17 cellular contexts compared by ENCODE assay signal in the genomic region with DNA sequence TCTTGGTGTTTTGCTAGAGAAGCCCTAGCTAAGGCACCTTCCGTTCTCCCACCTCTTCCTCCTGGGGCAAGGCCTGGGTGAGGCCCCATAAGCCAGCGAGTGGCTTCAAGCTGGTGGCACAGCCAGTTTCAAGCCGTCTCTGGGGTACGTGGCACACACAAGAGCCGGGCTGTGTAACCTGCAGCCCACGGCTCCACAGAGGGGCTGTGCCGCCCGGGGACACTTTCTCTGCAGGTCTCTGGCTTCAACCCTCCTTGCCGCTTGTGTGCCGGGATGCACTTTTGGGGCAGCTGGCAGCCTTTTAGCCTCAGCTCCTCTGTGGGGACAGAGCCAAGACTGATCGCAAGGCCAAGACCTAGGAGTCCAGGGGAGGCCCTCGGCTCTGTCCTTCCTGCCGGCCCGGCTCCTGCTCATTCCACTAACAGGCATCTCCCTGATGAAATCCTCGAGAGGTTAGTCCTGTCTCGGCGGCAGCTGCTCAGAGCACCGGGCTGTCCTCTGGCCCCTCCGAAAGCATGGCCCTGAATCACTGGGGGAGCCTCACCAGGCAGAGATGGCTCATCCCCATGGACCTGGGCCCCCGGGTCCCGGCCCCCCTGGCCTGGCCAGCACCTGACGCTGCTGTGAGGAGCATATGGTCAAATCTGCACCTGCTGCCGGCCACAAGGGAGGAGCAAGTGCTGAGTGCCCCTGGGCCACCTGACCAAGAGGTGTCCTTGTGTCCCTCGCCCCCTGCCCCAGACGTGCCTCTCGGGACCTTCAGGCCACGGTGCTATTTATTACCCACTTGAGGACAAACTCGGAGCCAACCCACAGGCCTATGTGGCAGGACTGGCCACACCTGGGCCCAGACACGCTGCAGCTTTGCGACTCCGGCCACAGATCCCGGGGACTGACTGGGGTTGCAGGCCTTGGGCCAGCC.
DNase-seq lines count a peak whose midpoint lies in the region; ATAC-seq and TF ChIP-seq lines count a peak whose summit lies in the region.
"Had no signal": no experiment of that assay in that cellular context is flagged by ENCODE, and none has a peak within 500 bp of the region (broad histone marks: within the 10 kb centered on the region; RNA-seq: fewer than 3 reads in every experiment).

No MANE protein-coding gene starts in this region.

- H3K79me2 ChIP-seq in mammary epithelial cell (ENCODE audit: insufficient read depth, low read length) = no peaks in the 10 kb centered on the region

- no TSS peak for BruUV-seq in mammary epithelial cell (replicated peaks; lab: Mats Ljungman, UMichigan)

- dilution Hi-C loops in mammary epithelial cell (cut with HindIII; ENCODE audit: low sequenced_read_pairs) = no loop called here

- CTCF ChIA-PET in mammary epithelial cell (lab: Charles Lee; ENCODE audit: low non-redundant PET) = no interaction called here

- H3K27me3 ChIP-seq in breast epithelium = no peaks in the 10 kb centered on the region
- H3K27me3 ChIP-seq in mammary epithelial cell (ENCODE audit: insufficient read depth, low read length) = no peaks in the 10 kb centered on the region

- H3K9me3 Mint-ChIP-seq in brain = peaks cover 0 to 3% (median 0%) of the 10 kb centered on the region in 5 experiments
- H3K9me3 Mint-ChIP-seq in stimulated activated effector memory CD8-positive, alpha-beta T cell treated with anti-CD3 and anti-CD28 coated beads, Interleukin-12 subunit alpha, Interleukin-12 subunit beta, amount 100 ng/mL, for 72 hours = no peaks in the 10 kb centered on the region
- H3K9me3 Mint-ChIP-seq: naive B cell had no signal

- TF ChIP-seq CTCF in breast epithelium (IDR thresholded peaks at IDR 0.05) (no peak), mammary epithelial cell (conservative IDR thresholded peaks at IDR 0.05 in 1 of 2, IDR thresholded peaks at IDR 0.05 in 1 of 2; ENCODE audit: extremely low read depth in 1 of 2, insufficient read depth in 1 of 2, low read depth in 1 of 2, low read length in 2 of 2) (no peak), brain (conservative IDR thresholded peaks at IDR 0.05) (no peak)

- no peaks in the 10 kb centered on the region for H3K36me3 ChIP-seq in breast epithelium
- H3K36me3 ChIP-seq in mammary epithelial cell (ENCODE audit: insufficient read depth, low read length) = no peaks in the 10 kb centered on the region

- H3K4me3 ChIP-seq in breast epithelium = no peak overlapping the region
- H3K4me3 ChIP-seq in mammary epithelial cell (replicated peaks in 1 of 3; ENCODE audit: insufficient read depth in 1 of 3, low read depth in 2 of 3, low read length in 3 of 3) = no peak overlapping the region

- no peaks in the 10 kb centered on the region for H3K4me1 ChIP-seq in breast epithelium
- no peaks in the 10 kb centered on the region for H3K4me1 ChIP-seq in mammary epithelial cell (ENCODE audit: insufficient read depth, low read length)

- no peaks in the 10 kb centered on the region for H3K36me3 Mint-ChIP-seq in brain
- no peaks in the 10 kb centered on the region for H3K36me3 Mint-ChIP-seq in stimulated activated effector memory CD8-positive, alpha-beta T cell treated with anti-CD3 and anti-CD28 coated beads, Interleukin-12 subunit alpha, Interleukin-12 subunit beta, amount 100 ng/mL, for 72 hours
- H3K36me3 Mint-ChIP-seq: activated naive CD8-positive, alpha-beta T cell; naive B cell had no signal

- no peak for TF ChIP-seq POLR2A in breast epithelium (IDR thresholded peaks at IDR 0.05)

- H2AFZ ChIP-seq in mammary epithelial cell (ENCODE audit: low read depth, low read length) = no peak overlapping the region

- DNase-seq in breast epithelium (ENCODE audit: low spot score in 2 of 2) = peak; percentile 9 to 45
- no peak for DNase-seq in mammary epithelial cell
- peak; percentile 88 for DNase-seq in mesenteric fat pad (ENCODE audit: low spot score)
- DNase-seq in stimulated activated effector memory CD8-positive, alpha-beta T cell treated with anti-CD3 and anti-CD28 coated beads, Interleukin-12 subunit alpha, Interleukin-12 subunit beta, amount 100 ng/mL, for 72 hours (ENCODE audit: low spot score in 2 of 2) = peak; percentile 1 to 46
- no peak for DNase-seq in HCEC 1CT
- DNase-seq in iPS-NIHi11 (ENCODE audit: low spot score) = no peak
- DNase-seq: effector CD8-positive, alpha-beta T cell; hypothalamus; KBM-7; naive B cell; NCI-H748 treated with DMSO at 0.1 percent for 48 hours; SW 1271 had no signal

- no peaks in the 10 kb centered on the region for H3K27me3 Mint-ChIP-seq in brain
- H3K27me3 Mint-ChIP-seq: activated naive CD8-positive, alpha-beta T cell had no signal

- H3K9me3 ChIP-seq in breast epithelium (no peaks in the 10 kb centered on the region), mammary epithelial cell (replicated peaks; ENCODE audit: insufficient read depth, low read length) (no peaks in the 10 kb centered on the region)

- intact Hi-C loops in breast epithelium (cut with DNase I; ENCODE audit: low total_unique reads) (no loop called here), mammary epithelial cell (cut with micrococcal nuclease) (no loop called here)

- H3K9ac ChIP-seq in mammary epithelial cell (ENCODE audit: insufficient read depth, low read length) = no peak overlapping the region

- H3K4me3 Mint-ChIP-seq in brain = no peak overlapping the region
- no peak overlapping the region for H3K4me3 Mint-ChIP-seq in stimulated activated effector memory CD8-positive, alpha-beta T cell treated with anti-CD3 and anti-CD28 coated beads, Interleukin-12 subunit alpha, Interleukin-12 subunit beta, amount 100 ng/mL, for 72 hours
- H3K4me3 Mint-ChIP-seq: activated naive CD8-positive, alpha-beta T cell; naive B cell had no signal

- H3K4me1 Mint-ChIP-seq in brain = peaks cover 45% of the 10 kb centered on the region
- H3K4me1 Mint-ChIP-seq in stimulated activated effector memory CD8-positive, alpha-beta T cell treated with anti-CD3 and anti-CD28 coated beads, Interleukin-12 subunit alpha, Interleukin-12 subunit beta, amount 100 ng/mL, for 72 hours = peaks cover 19% of the 10 kb centered on the region

- H4K20me1 ChIP-seq in mammary epithelial cell (ENCODE audit: insufficient read depth, low read length) = no peaks in the 10 kb centered on the region

- H3K4me2 ChIP-seq in mammary epithelial cell (ENCODE audit: insufficient read depth, low read depth, low read length) = no peak overlapping the region

- in situ Hi-C loops in mammary epithelial cell (cut with MboI; ENCODE audit: low sequenced_read_pairs in 2 of 2) = no loop called here

- no peak for ATAC-seq in stimulated activated effector memory CD8-positive, alpha-beta T cell treated with anti-CD3 and anti-CD28 coated beads, Interleukin-12 subunit alpha, Interleukin-12 subunit beta, amount 100 ng/mL, for 72 hours
- ATAC-seq in GM21737 (IDR thresholded peaks at IDR 0.05; ENCODE audit: unreplicated experiment) = no peak

- peak overlapping the region in 4 of 5 experiments; percentile 44 to 80 (median 72) for H3K27ac Mint-ChIP-seq in brain
- no peak overlapping the region for H3K27ac Mint-ChIP-seq in stimulated activated effector memory CD8-positive, alpha-beta T cell treated with anti-CD3 and anti-CD28 coated beads, Interleukin-12 subunit alpha, Interleukin-12 subunit beta, amount 100 ng/mL, for 72 hours
- H3K27ac Mint-ChIP-seq: activated naive CD8-positive, alpha-beta T cell; naive B cell had no signal

- WGBS in mammary epithelial cell (ENCODE audit: low coverage, missing lambda C conversion rate) = 89% methylated on average over 17 of the region's 32 CpGs

- H3K27ac ChIP-seq in breast epithelium = peak overlapping the region in 1 of 2 donors; percentile 84
- no peak overlapping the region for H3K27ac ChIP-seq in mammary epithelial cell (ENCODE audit: insufficient read depth, low read depth, low read length)
- H3K27ac ChIP-seq: HL-60, VCaP had no signal

Comparison
In these comparisons a context has a peak if more than half of its experiments do, and no peak if none do; other contexts are left out.
1. DNase-seq: peak in breast epithelium (2 of 2), mesenteric fat pad (single experiment) and stimulated activated effector memory CD8-positive, alpha-beta T cell treated with anti-CD3 and anti-CD28 coated beads, Interleukin-12 subunit alpha, Interleukin-12 subunit beta, amount 100 ng/mL, for 72 hours (2 of 2); none in mammary epithelial cell (single experiment), HCEC 1CT (single experiment) and iPS-NIHi11 (single experiment).